In genomic region chr20:9442858-9443257, GRCh38 we compare ENCODE assay signal across 8 cellular contexts.
A peak's percentile ranks its signal among the peaks of the same experiment; 100 is the strongest.
DNase-seq lines count a peak whose midpoint lies in the region; ATAC-seq, FAIRE-seq and TF ChIP-seq lines count a peak whose summit lies in the region.
"Had no signal": no experiment of that assay in that cellular context is flagged by ENCODE, and none has a peak within 500 bp of the region (broad histone marks: within the 10 kb centered on the region; RNA-seq: fewer than 3 reads in every experiment).

No MANE protein-coding gene starts in this region.

- H3K4me1 ChIP-seq in pancreas = no peaks in the 10 kb centered on the region

- H3K4me3 ChIP-seq in pancreas = no peak overlapping the region

- H3K36me3 ChIP-seq in pancreas = no peaks in the 10 kb centered on the region

- H3K27me3 ChIP-seq in pancreas = no peaks in the 10 kb centered on the region

- H3K27ac ChIP-seq in pancreas = no peak overlapping the region

- no peak for TF ChIP-seq CTCF in pancreas (IDR thresholded peaks at IDR 0.05)

- ATAC-seq in GM18907 (IDR thresholded peaks at IDR 0.05; ENCODE audit: unreplicated experiment) = peak; percentile 74
- peak; percentile 73 for ATAC-seq in HG02840 (IDR thresholded peaks at IDR 0.05; ENCODE audit: low FRiP score, unreplicated experiment)
- ATAC-seq in pancreas = peak in 3 of 4 donors; percentile 40 to 88 (median 85)

- H3K9me3 ChIP-seq in pancreas = no peaks in the 10 kb centered on the region

- no peak for FAIRE-seq in pancreas (lab: Jason Lieb, UNC)

- DNase-seq in NCI-H1105 (lab: John Stamatoyannopoulos, UW) = peak; percentile 41
- DNase-seq in pancreas = peak in 1 of 6 donors; percentile 5
- DNase-seq in activated CD4-positive, CD25-positive, alpha-beta regulatory T cell treated with anti-CD3 and anti-CD28 coated beads, Interleukin-2, amount 50 U/mL, for 72 hours = no peak
- no peak for DNase-seq in stimulated activated CD4-positive, alpha-beta T cell treated with anti-CD3 and anti-CD28 coated beads, Interleukin-2, amount 100 ng/mL, for 24 hours
- no peak for DNase-seq in hepatic stellate cell (ENCODE audit: low spot score)
- DNase-seq: NCI-H1048 had no signal

- intact Hi-C loops in pancreas (cut with DNase I) = no loop called here
